8 cellular contexts compared by ENCODE assay signal in genomic region chr19:41887711-41888382, GRCh38. TPM values are rescaled to one million over a fixed set of nuclear protein-coding genes. Genes with fewer than 3 reads are reported as not detected.
A peak's percentile ranks its signal among the peaks of the same experiment; 100 is the strongest.
DNase-seq lines count a peak whose midpoint lies in the region; ATAC-seq, FAIRE-seq and TF ChIP-seq lines count a peak whose summit lies in the region.

No MANE protein-coding gene starts in this region.

- 66 to 72% methylated on average over 14 to 16 of the region's 17 CpGs for WGBS in GM23248 (ENCODE audit: low coverage in 1 of 2, low lambda C conversion rate in 2 of 2, missing lambda C conversion rate in 2 of 2), 2 experiments

- no peak overlapping the region for H3K4me3 Mint-ChIP-seq in astrocyte (ENCODE audit: unreplicated experiment)

- ATAC-seq in HG03025 (IDR thresholded peaks at IDR 0.05; ENCODE audit: low FRiP score, unreplicated experiment) = no peak

- H3K9ac ChIP-seq in GM23248 (no peak overlapping the region), astrocyte (ENCODE audit: low read length) (peak overlapping the region; percentile 42)

- H3K27me3 ChIP-seq in GM23248 (replicated peaks; ENCODE audit: insufficient read depth) = no peaks in the 10 kb centered on the region
- no peaks in the 10 kb centered on the region for H3K27me3 ChIP-seq in astrocyte (ENCODE audit: insufficient read depth, low read length)

- H3K27ac ChIP-seq in GM23248 (no peak overlapping the region), astrocyte (ENCODE audit: low read depth, low read length) (peak overlapping the region; percentile 67)

- H3K4me3 ChIP-seq in GM23248 (no peak overlapping the region), astrocyte (ENCODE audit: insufficient read depth, low read depth, low read length) (no peak overlapping the region)

- peaks cover 19% of the 10 kb centered on the region for H3K36me3 Mint-ChIP-seq in astrocyte (ENCODE audit: low read depth, unreplicated experiment)

- H2AFZ ChIP-seq in GM23248 (no peak overlapping the region), astrocyte (ENCODE audit: low read depth, low read length) (no peak overlapping the region)

- H3K79me2 ChIP-seq in GM23248 (ENCODE audit: insufficient read depth) = peaks cover 69% of the 10 kb centered on the region
- H3K79me2 ChIP-seq in astrocyte (ENCODE audit: insufficient read depth, low read length) = peaks cover 63% of the 10 kb centered on the region

- H3K4me1 ChIP-seq in GM23248 (ENCODE audit: insufficient read depth) (peaks cover 11% of the 10 kb centered on the region), astrocyte (ENCODE audit: insufficient read depth, low read length) (peaks cover 27% of the 10 kb centered on the region)

- H3K9me3 ChIP-seq in GM23248 (ENCODE audit: low read depth) = no peaks in the 10 kb centered on the region
- H3K9me3 ChIP-seq in astrocyte (ENCODE audit: insufficient read depth, low read depth, low read length) = no peaks in the 10 kb centered on the region

- H3K27me3 Mint-ChIP-seq in astrocyte (ENCODE audit: low read depth, unreplicated experiment) = no peaks in the 10 kb centered on the region

- H3K27ac Mint-ChIP-seq in astrocyte (ENCODE audit: unreplicated experiment) = peak overlapping the region; percentile 35

- H3F3A ChIP-seq in GM23248 (ENCODE audit: insufficient read depth) = peaks cover 6% of the 10 kb centered on the region; the same call in 1 of the 2 replicates

- no peaks in the 10 kb centered on the region for H3K9me3 Mint-ChIP-seq in astrocyte (ENCODE audit: unreplicated experiment)

- no peaks in the 10 kb centered on the region for H3K9me2 ChIP-seq in GM23248 (ENCODE audit: insufficient read depth)

- no peak for FAIRE-seq in astrocyte (lab: Jason Lieb, UNC)

- H3K4me1 Mint-ChIP-seq in astrocyte (ENCODE audit: low read depth, unreplicated experiment) = peaks cover 25% of the 10 kb centered on the region

- in situ Hi-C loops in GM23248 (cut with MboI) = no loop called here

- H4K20me1 ChIP-seq in GM23248 (ENCODE audit: insufficient read depth) (no peaks in the 10 kb centered on the region), astrocyte (ENCODE audit: insufficient read depth, low read length) (peaks cover 66% of the 10 kb centered on the region)

- H3K4me2 ChIP-seq in GM23248 (ENCODE audit: unreplicated experiment) (no peak overlapping the region), astrocyte (ENCODE audit: low read length) (peak overlapping the region; percentile 63)

- peak; percentile 49 for DNase-seq in GM23248
- peak; percentile 35 to 88 (median 75) for DNase-seq in T-helper 2 cell
- DNase-seq in astrocyte (ENCODE audit: low read depth) = peak; percentile 77
- peak; percentile 69 for DNase-seq in midbrain (lab: John Stamatoyannopoulos, UW)
- peak; percentile 89 for DNase-seq in stimulated activated naive CD4-positive, alpha-beta T cell treated with Interleukin-2 at 50 U/mL for 16 hours (lab: John Stamatoyannopoulos, UW)
- DNase-seq in NCI-H446 treated with DMSO at 0.1 percent for 48 hours (lab: John Stamatoyannopoulos, UW) = no peak
- no peak for DNase-seq in mesenteric fat pad (ENCODE audit: low spot score)

- H3K36me3 ChIP-seq in GM23248 (ENCODE audit: low read depth) (no peaks in the 10 kb centered on the region; the same call in 1 of the 2 replicates), astrocyte (ENCODE audit: insufficient read depth, low read length) (peaks cover 10% of the 10 kb centered on the region)

- peak; percentile 13 for TF ChIP-seq CTCF in astrocyte (IDR thresholded peaks at IDR 0.05; ENCODE audit: insufficient read depth, low read depth, low read length)

RNA-seq across cellular contexts. Expression of gene ARHGEF1, which starts 4.9 kb away (rescaled TPM):
- 44.6 and 46.2 TPM in 2 replicates for total RNA-seq in GM23248 (2014; rRNA removed; shearing (Covaris generic))
- 44.3 and 49.6 TPM in 2 replicates for polyA plus RNA-seq in GM23248 (2016; fragmentation: Nextera tagmentation; extraction: Ambion mirVana)
- total RNA-seq in astrocyte = 69.8 and 73.1 TPM in 2 replicates
- total RNA-seq in mesenteric fat pad = 123 TPM

RNA-seq across cellular contexts. Expression of gene CD79A, which starts 10.8 kb away (rescaled TPM):
- total RNA-seq in GM23248 (2014; rRNA removed; shearing (Covaris generic)) = not detected in 2 replicates
- 0.49 TPM in 1 of 2 replicates, not detected in the other for polyA plus RNA-seq in GM23248 (2016; fragmentation: Nextera tagmentation; extraction: Ambion mirVana)
- total RNA-seq in astrocyte (0.30 and 0.41 TPM in 2 replicates), mesenteric fat pad (0.61 TPM)

RNA-seq across cellular contexts. Expression of gene RPS19, which starts 27.8 kb away (rescaled TPM):
- total RNA-seq in GM23248 (2014; rRNA removed; shearing (Covaris generic)) = 296 and 881 TPM in 2 replicates
- polyA plus RNA-seq in GM23248 (2016; fragmentation: Nextera tagmentation; extraction: Ambion mirVana) = 2,308 and 2,316 TPM in 2 replicates
- 2,868 and 3,078 TPM in 2 replicates for total RNA-seq in astrocyte
- total RNA-seq in mesenteric fat pad = 1,067 TPM

RNA-seq across cellular contexts. Expression of gene ERFL, which starts 40.4 kb away (rescaled TPM):
- total RNA-seq in GM23248 (2014; rRNA removed; shearing (Covaris generic)) = not detected in 2 replicates
- polyA plus RNA-seq in GM23248 (2016; fragmentation: Nextera tagmentation; extraction: Ambion mirVana) = not detected in 2 replicates
- total RNA-seq in astrocyte (0.36 and 0.41 TPM in 2 replicates), mesenteric fat pad (0.19 TPM)

RNA-seq across cellular contexts. Expression of gene DMRTC2, which starts 43.0 kb away (rescaled TPM):
- total RNA-seq in GM23248 (2014; rRNA removed; shearing (Covaris generic)) = not detected in 2 replicates
- not detected in 2 replicates for polyA plus RNA-seq in GM23248 (2016; fragmentation: Nextera tagmentation; extraction: Ambion mirVana)
- total RNA-seq in astrocyte = not detected in 2 replicates
- total RNA-seq in mesenteric fat pad = not detected

Comparison
In these comparisons a context has a peak if more than half of its experiments do, and no peak if none do; other contexts are left out.
1. DNase-seq: peak in GM23248 (single experiment), T-helper 2 cell (5 of 5), astrocyte (single experiment), midbrain (single experiment) and stimulated activated naive CD4-positive, alpha-beta T cell treated with Interleukin-2 at 50 U/mL for 16 hours (single experiment); none in NCI-H446 treated with DMSO at 0.1 percent for 48 hours (single experiment) and mesenteric fat pad (single experiment).